8 cellular contexts compared by ENCODE assay signal in genomic region chr1:94927405-94928175, GRCh38. TPM values are rescaled to one million over a fixed set of nuclear protein-coding genes. Genes with fewer than 3 reads are reported as not detected.
A peak's percentile ranks its signal among the peaks of the same experiment; 100 is the strongest.
DNase-seq lines count a peak whose midpoint lies in the region; ATAC-seq and TF ChIP-seq lines count a peak whose summit lies in the region.

No MANE protein-coding gene starts in this region.

- H3K27me3 ChIP-seq in CD8-positive, alpha-beta T cell (ENCODE audit: insufficient read depth, low read length) = no peaks in the 10 kb centered on the region
- H3K27me3 ChIP-seq in mononuclear cell (ENCODE audit: insufficient read depth, low read length) = peaks cover 58% of the 10 kb centered on the region
- H3K27me3 ChIP-seq in Karpas-422 (ENCODE audit: low read length) = no peaks in the 10 kb centered on the region

- H3K9me3 Mint-ChIP-seq in CD8-positive, alpha-beta T cell = no peaks in the 10 kb centered on the region
- no peaks in the 10 kb centered on the region for H3K9me3 Mint-ChIP-seq in dendritic cell treated with granulocyte-macrophage colony-stimulating factor and Interleukin-4, amounts not matched to agents 40 ng/mL and 50 ng/mL, for 4 days

- peak overlapping the region; percentile 91 for H3K4me3 Mint-ChIP-seq in CD8-positive, alpha-beta T cell
- H3K4me3 Mint-ChIP-seq in dendritic cell treated with granulocyte-macrophage colony-stimulating factor and Interleukin-4, amounts not matched to agents 40 ng/mL and 50 ng/mL, for 4 days = peak overlapping the region; percentile 65

- H3K9me2 ChIP-seq in Karpas-422 (replicated peaks; ENCODE audit: insufficient read depth, low read length) = no peaks in the 10 kb centered on the region

- peak overlapping the region; percentile 62 for H3K4me3 ChIP-seq in CD8-positive, alpha-beta T cell (ENCODE audit: low read depth, low read length)
- H3K4me3 ChIP-seq in mononuclear cell (ENCODE audit: low read length) = peak overlapping the region; percentile 32
- no peak overlapping the region for H3K4me3 ChIP-seq in Karpas-422 (ENCODE audit: low read length)

- H3K36me3 ChIP-seq in CD8-positive, alpha-beta T cell (ENCODE audit: insufficient read depth, low read length) = no peaks in the 10 kb centered on the region
- no peaks in the 10 kb centered on the region for H3K36me3 ChIP-seq in Karpas-422 (ENCODE audit: insufficient read depth, low read length)

- CTCF ChIA-PET in CD8-positive, alpha-beta T cell (lab: Charles Lee) = interaction anchor here (1.1 to 1.6 kb wide), 2 partner anchors 73 to 116 kb away, joined by 5 read pairs; no protein-coding TSS in a partner anchor

- POLR2A ChIA-PET in CD8-positive, alpha-beta T cell (lab: Charles Lee) = interaction anchor here (0.9 kb wide), 1 partner anchor 13 kb away, joined by 3 read pairs; no protein-coding TSS in a partner anchor

- TF ChIP-seq CTCF in CD8-positive, alpha-beta T cell (IDR thresholded peaks at IDR 0.05) = no peak

- H3K4me2 ChIP-seq in Karpas-422 (ENCODE audit: low read depth, low read length, poor library complexity, severe bottlenecking) = no peak overlapping the region

- no peaks in the 10 kb centered on the region for H4K20me1 ChIP-seq in Karpas-422 (ENCODE audit: insufficient read depth, low read depth, low read length)

- peak overlapping the region; percentile 66 for H3K27ac Mint-ChIP-seq in CD8-positive, alpha-beta T cell
- no peak overlapping the region for H3K27ac Mint-ChIP-seq in dendritic cell treated with granulocyte-macrophage colony-stimulating factor and Interleukin-4, amounts not matched to agents 40 ng/mL and 50 ng/mL, for 4 days

- no peaks in the 10 kb centered on the region for H3K79me2 ChIP-seq in Karpas-422 (ENCODE audit: low read length)

- no peak for ATAC-seq in CD8-positive, alpha-beta T cell
- ATAC-seq in GM21723 (IDR thresholded peaks at IDR 0.05; ENCODE audit: unreplicated experiment) = peak; percentile 22

- no peaks in the 10 kb centered on the region for H3K9me3 ChIP-seq in CD8-positive, alpha-beta T cell (ENCODE audit: low read length)
- no peaks in the 10 kb centered on the region for H3K9me3 ChIP-seq in mononuclear cell (ENCODE audit: low read depth, low read length)
- H3K9me3 ChIP-seq in Karpas-422 (ENCODE audit: low read length) = no peaks in the 10 kb centered on the region

- peaks cover 4% of the 10 kb centered on the region for H3K36me3 Mint-ChIP-seq in CD8-positive, alpha-beta T cell
- no peaks in the 10 kb centered on the region for H3K36me3 Mint-ChIP-seq in dendritic cell treated with granulocyte-macrophage colony-stimulating factor and Interleukin-4, amounts not matched to agents 40 ng/mL and 50 ng/mL, for 4 days (ENCODE audit: low read depth)

- H3K4me1 ChIP-seq in CD8-positive, alpha-beta T cell (ENCODE audit: insufficient read depth, low read length) = peaks cover 16% of the 10 kb centered on the region
- H3K4me1 ChIP-seq in mononuclear cell (ENCODE audit: insufficient read depth, low read length) (peaks cover 20% of the 10 kb centered on the region), Karpas-422 (ENCODE audit: low read length) (peaks cover 15% of the 10 kb centered on the region)

- H3K27me3 Mint-ChIP-seq in CD8-positive, alpha-beta T cell (ENCODE audit: low read depth) = peaks cover 9% of the 10 kb centered on the region
- peaks cover 71% of the 10 kb centered on the region for H3K27me3 Mint-ChIP-seq in dendritic cell treated with granulocyte-macrophage colony-stimulating factor and Interleukin-4, amounts not matched to agents 40 ng/mL and 50 ng/mL, for 4 days

- no peak overlapping the region for H3K9ac ChIP-seq in Karpas-422 (ENCODE audit: low read length)

- H2AFZ ChIP-seq in Karpas-422 (ENCODE audit: low read length) = no peak overlapping the region

- no peak overlapping the region for H3K27ac ChIP-seq in CD8-positive, alpha-beta T cell (ENCODE audit: low read depth, low read length)
- no peak overlapping the region for H3K27ac ChIP-seq in Karpas-422 (ENCODE audit: low read length)

- DNase-seq in CD8-positive, alpha-beta T cell = peak in 1 of 7 experiments; percentile 50
- DNase-seq in NCI-H526 (lab: John Stamatoyannopoulos, UW) = peak; percentile 65 to 89
- peak; percentile 52 for DNase-seq in ureter (ENCODE audit: low spot score)
- no peak for DNase-seq in Karpas-422
- no peak for DNase-seq in activated effector memory CD4-positive, alpha-beta T cell treated with Interleukin-2 at 50 U/mL for 16 hours

- intact Hi-C loops in CD8-positive, alpha-beta T cell (cut with DNase I, micrococcal nuclease) = loop anchor here (1.0 to 5.0 kb wide), 4 partner anchors 115 to 307 kb away; partner anchors contain the start of genes ALG14 (in 1 of the 2) and RWDD3 (in 1 of the 2)
- intact Hi-C loops in dendritic cell treated with granulocyte-macrophage colony-stimulating factor and Interleukin-4, amounts not matched to agents 40 ng/mL and 50 ng/mL, for 4 days (cut with micrococcal nuclease) = no loop called here

- H3K4me1 Mint-ChIP-seq in CD8-positive, alpha-beta T cell (ENCODE audit: low read depth) = peaks cover 25% of the 10 kb centered on the region
- peaks cover 15% of the 10 kb centered on the region for H3K4me1 Mint-ChIP-seq in dendritic cell treated with granulocyte-macrophage colony-stimulating factor and Interleukin-4, amounts not matched to agents 40 ng/mL and 50 ng/mL, for 4 days (ENCODE audit: low read depth)

RNA-seq across cellular contexts. Expression of gene CNN3, which starts 0.7 kb away (rescaled TPM):
- total RNA-seq in CD8-positive, alpha-beta T cell = 1 to 10 TPM; 7.5 to 9.4 TPM
- total RNA-seq in mononuclear cell (4.6 TPM), ureter (208 TPM)
- 4.8 TPM in 1 of 2 replicates, not detected in the other for total RNA-seq in Karpas-422 (2014; rRNA removed; shearing (Covaris generic); ENCODE audit: low replicate concordance)

Comparison
In these comparisons a context has a peak if more than half of its experiments do, and no peak if none do; other contexts are left out.
1. DNase-seq: peak in NCI-H526 (2 of 2) and ureter (single experiment); none in Karpas-422 (single experiment) and activated effector memory CD4-positive, alpha-beta T cell treated with Interleukin-2 at 50 U/mL for 16 hours (single experiment).
2. RNA of gene CNN3, which starts 0.7 kb away (total RNA-seq): 208 TPM in ureter (single experiment); 7.5 to 9.4 TPM in CD8-positive, alpha-beta T cell, 4.8 TPM in Karpas-422 and 4.6 TPM in mononuclear cell (single experiment); every median in the first group is over 10 times any median in the second.